Comparison of ENCODE assay signal across 28 cellular contexts in genomic region chr2:105168543-105168942, GRCh38.
"Had no signal": no experiment of that assay in that cellular context is flagged by ENCODE, and none has a peak within 500 bp of the region (broad histone marks: within the 10 kb centered on the region; RNA-seq: fewer than 3 reads in every experiment).

No MANE protein-coding gene starts in this region.

- H3K27ac Mint-ChIP-seq: stimulated activated effector memory CD8-positive, alpha-beta T cell treated with anti-CD3 and anti-CD28 coated beads, Interleukin-12 subunit alpha, Interleukin-12 subunit beta, amount 100 ng/mL, for 72 hours; stimulated activated naive B cell treated with anti-CD40 and anti-IgM and Interleukin-4, amounts not matched to agents 10 μg/mL and 1 μg/mL and 100 μg/mL, for 72 hours; stimulated activated naive CD8-positive, alpha-beta T cell treated with anti-CD3 and anti-CD28 coated beads, Interleukin-15, amount 100 ng/mL, for 72 hours; stimulated activated naive CD8-positive, alpha-beta T cell treated with anti-CD3 and anti-CD28 coated beads, Interleukin-15, Interleukin-2, amounts not matched to agents 100 ng/mL and 50 ng/mL, for 24 hours; type B pancreatic cell had no signal

- FAIRE-seq: urothelium cell line had no signal

- H3K4me3 ChIP-seq: stomach, suprapubic skin, testis, thoracic aorta, thyroid gland, tibial artery, tibial nerve, transverse colon, upper lobe of left lung, upper lobe of right lung, uterus, vagina had no signal

- H3K4me1 ChIP-seq: stomach, suprapubic skin, testis, thyroid gland, tibial artery, tibial nerve, transverse colon, upper lobe of left lung, upper lobe of right lung, uterus, vagina had no signal

- H3K27me3 Mint-ChIP-seq: stimulated activated memory B cell treated with anti-CD40 and anti-IgM and Interleukin-4, amounts not matched to agents 10 μg/mL and 1 μg/mL and 100 μg/mL, for 72 hours had no signal

- H3K4me1 Mint-ChIP-seq: stimulated activated effector memory CD8-positive, alpha-beta T cell treated with anti-CD3 and anti-CD28 coated beads, Interleukin-12 subunit alpha, Interleukin-12 subunit beta, amount 100 ng/mL, for 72 hours; stimulated activated naive B cell treated with anti-CD40 and anti-IgM and Interleukin-4, amounts not matched to agents 10 μg/mL and 1 μg/mL and 100 μg/mL, for 72 hours; stimulated activated naive CD8-positive, alpha-beta T cell treated with anti-CD3 and anti-CD28 coated beads, Interleukin-15, amount 100 ng/mL, for 72 hours had no signal

- H3K4me3 Mint-ChIP-seq: stimulated activated effector memory CD8-positive, alpha-beta T cell treated with anti-CD3 and anti-CD28 coated beads, Interleukin-12 subunit alpha, Interleukin-12 subunit beta, amount 100 ng/mL, for 72 hours; stimulated activated memory B cell treated with anti-CD40 and anti-IgM and Interleukin-4, amounts not matched to agents 10 μg/mL and 1 μg/mL and 100 μg/mL, for 72 hours; stimulated activated naive B cell treated with anti-CD40 and anti-IgM and Interleukin-4, amounts not matched to agents 10 μg/mL and 1 μg/mL and 100 μg/mL, for 72 hours; stimulated activated naive CD8-positive, alpha-beta T cell treated with anti-CD3 and anti-CD28 coated beads, Interleukin-15, amount 100 ng/mL, for 72 hours; stimulated activated naive CD8-positive, alpha-beta T cell treated with anti-CD3 and anti-CD28 coated beads, Interleukin-15, Interleukin-2, amounts not matched to agents 100 ng/mL and 50 ng/mL, for 24 hours; type B pancreatic cell had no signal

- H3K36me3 Mint-ChIP-seq: stimulated activated effector memory CD8-positive, alpha-beta T cell treated with anti-CD3 and anti-CD28 coated beads, Interleukin-12 subunit alpha, Interleukin-12 subunit beta, amount 100 ng/mL, for 72 hours had no signal

- ATAC-seq: stimulated activated effector memory CD8-positive, alpha-beta T cell treated with anti-CD3 and anti-CD28 coated beads, Interleukin-12 subunit alpha, Interleukin-12 subunit beta, amount 100 ng/mL, for 72 hours; stimulated activated memory B cell treated with anti-CD40 and anti-IgM and Interleukin-4, amounts not matched to agents 10 μg/mL and 1 μg/mL and 100 μg/mL, for 72 hours; stimulated activated naive B cell treated with anti-CD40 and anti-IgM and Interleukin-4, amounts not matched to agents 10 μg/mL and 1 μg/mL and 100 μg/mL, for 72 hours; stimulated activated naive CD8-positive, alpha-beta T cell treated with anti-CD3 and anti-CD28 coated beads, Interleukin-15, amount 100 ng/mL, for 72 hours; stimulated activated naive CD8-positive, alpha-beta T cell treated with anti-CD3 and anti-CD28 coated beads, Interleukin-15, Interleukin-2, amounts not matched to agents 100 U/mL and 50 U/mL, for 24 hours; upper lobe of right lung had no signal

- H3K27me3 ChIP-seq: testis, thyroid gland, tibial nerve, transverse colon, upper lobe of left lung, upper lobe of right lung, uterus, vagina had no signal

- H3K27ac ChIP-seq: stomach, suprapubic skin, testis, thoracic aorta, thyroid gland, tibial artery, tibial nerve, transverse colon, upper lobe of left lung, upper lobe of right lung, uterus, vagina had no signal

- DNase-seq: stimulated activated CD4-positive, alpha-beta T cell treated with anti-CD3 and anti-CD28 coated beads, Interleukin-2, amount 100 ng/mL, for 48 hours; stimulated activated CD4-positive, alpha-beta T cell treated with anti-CD3 and anti-CD28 coated beads, Interleukin-4, amount 100 ng/mL, for 1 hour; stimulated activated CD4-positive, alpha-beta T cell treated with anti-CD3 and anti-CD28 coated beads, Interleukin-4, amount 100 ng/mL, for 24 hours; stimulated activated CD4-positive, alpha-beta T cell treated with anti-CD3 and anti-CD28 coated beads, Interleukin-4, amount 100 ng/mL, for 4 hours; stimulated activated CD8-positive, alpha-beta memory T cell treated with anti-CD3 and anti-CD28 coated beads, Interleukin-4, amount 100 ng/mL, for 48 hours; stimulated activated naive B cell treated with anti-CD40 and anti-IgM and Interleukin-4, amounts not matched to agents 10 μg/mL and 1 μg/mL and 100 μg/mL, for 72 hours; stimulated activated naive CD4-positive, alpha-beta T cell; stimulated activated naive CD4-positive, alpha-beta T cell treated with Interleukin-2 at 50 U/mL for 16 hours; stimulated activated naive CD8-positive, alpha-beta T cell treated with anti-CD3 and anti-CD28 coated beads, Interleukin-15, amount 100 ng/mL, for 72 hours; stimulated activated naive CD8-positive, alpha-beta T cell treated with anti-CD3 and anti-CD28 coated beads, Interleukin-15, Interleukin-2, amounts not matched to agents 100 U/mL and 50 U/mL, for 24 hours; stomach; substantia nigra; testis; thyroid gland; tibial artery; transverse colon; upper lobe of left lung; upper lobe of right lung; uterus had no signal

- H3K36me3 ChIP-seq: stomach, suprapubic skin, thoracic aorta, thyroid gland, tibial artery, tibial nerve, transverse colon, upper lobe of left lung, upper lobe of right lung, uterus, vagina had no signal

- H3K9me3 ChIP-seq: stomach, suprapubic skin, testis, thoracic aorta, thyroid gland, tibial artery, tibial nerve, transverse colon, upper lobe of left lung, upper lobe of right lung, uterus, vagina had no signal

- H3K9me3 Mint-ChIP-seq: stimulated activated effector memory CD8-positive, alpha-beta T cell treated with anti-CD3 and anti-CD28 coated beads, Interleukin-12 subunit alpha, Interleukin-12 subunit beta, amount 100 ng/mL, for 72 hours; stimulated activated naive CD8-positive, alpha-beta T cell treated with anti-CD3 and anti-CD28 coated beads, Interleukin-15, amount 100 ng/mL, for 72 hours; stimulated activated naive CD8-positive, alpha-beta T cell treated with anti-CD3 and anti-CD28 coated beads, Interleukin-15, Interleukin-2, amounts not matched to agents 100 ng/mL and 50 ng/mL, for 24 hours; type B pancreatic cell had no signal
